ENCODE assay signal across 8 cellular contexts in the genomic region with DNA sequence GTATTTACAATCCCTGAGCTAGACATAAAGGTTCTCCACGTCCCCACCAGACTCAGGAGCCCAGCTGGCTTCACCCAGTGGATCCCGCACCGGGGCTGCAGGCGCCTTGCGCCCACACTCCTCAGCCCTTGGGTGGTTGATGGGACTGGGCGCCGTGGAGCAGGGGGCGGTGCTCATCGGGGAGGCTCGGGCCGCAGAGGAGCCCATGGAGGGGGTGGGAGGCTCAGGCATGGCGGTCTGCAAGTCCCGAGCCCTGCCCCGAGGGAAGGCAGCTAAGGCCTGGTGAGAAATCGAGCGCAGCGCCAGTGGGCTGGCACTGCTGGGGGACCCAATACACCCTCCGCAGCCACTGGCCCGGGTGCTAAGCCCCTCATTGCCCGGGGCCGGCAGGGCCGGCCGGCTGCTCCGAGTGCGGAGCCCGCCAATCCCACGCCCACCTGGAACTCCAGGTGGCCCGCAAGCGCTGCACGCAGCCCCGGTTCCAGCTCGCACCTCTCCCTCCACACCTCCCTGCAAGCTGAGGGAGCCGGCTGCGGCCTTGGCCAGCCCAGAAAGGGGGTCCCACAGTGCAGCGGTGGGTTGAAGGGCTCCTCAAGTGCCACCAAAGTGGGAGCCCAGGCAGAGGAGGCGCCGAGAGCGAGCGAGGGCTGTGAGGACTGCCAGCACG.
DNase-seq lines count a peak whose midpoint lies in the region; ATAC-seq and TF ChIP-seq lines count a peak whose summit lies in the region.
"Not testable (repeated sequence)": the region's sequence is repeated elsewhere in the genome, so short reads cannot be mapped to it uniquely, and the experiment has no call there.

No MANE protein-coding gene starts in this region.

- H3K4me1 Mint-ChIP-seq in CD8-positive, alpha-beta T cell (ENCODE audit: low read depth), result peaks cover 73% of the 10 kb centered on the region
- peaks cover 59% of the 10 kb centered on the region for H3K4me1 Mint-ChIP-seq in activated CD8-positive, alpha-beta T cell treated with anti-CD3 and anti-CD28 coated beads for 36 hours (ENCODE audit: low read depth)
- H3K4me1 Mint-ChIP-seq in activated naive CD4-positive, alpha-beta T cell treated with anti-CD3 and anti-CD28 coated beads for 36 hours (ENCODE audit: low read depth), result peaks cover 79% of the 10 kb centered on the region
- peaks cover 59% of the 10 kb centered on the region for H3K4me1 Mint-ChIP-seq in activated naive CD8-positive, alpha-beta T cell treated with anti-CD3 and anti-CD28 coated beads for 36 hours
- H3K4me1 Mint-ChIP-seq in chondrocyte (ENCODE audit: low read depth), result not testable (repeated sequence)
- peaks cover 66 to 82% (median 71%) of the 10 kb centered on the region in 3 donors for H3K4me1 Mint-ChIP-seq in naive B cell
- peaks cover 57 to 58% of the 10 kb centered on the region in 2 donors for H3K4me1 Mint-ChIP-seq in natural killer cell treated with Interleukin-12 subunit alpha and Interleukin-12 subunit beta and Interleukin-15 and Interleukin-18, amount 100 ng/mL, for 72 hours (ENCODE audit: low read depth in 2 of 2)
- H3K4me1 Mint-ChIP-seq in stimulated activated naive B cell treated with anti-CD40 and anti-IgM and Interleukin-4, amounts not matched to agents 10 μg/mL and 1 μg/mL and 100 μg/mL, for 72 hours, result peaks cover 46 to 84% of the 10 kb centered on the region in 2 donors

- not testable (repeated sequence) for DNase-seq in CD8-positive, alpha-beta T cell; activated CD8-positive, alpha-beta T cell treated with anti-CD3 and anti-CD28 coated beads for 36 hours; activated naive CD4-positive, alpha-beta T cell treated with anti-CD3 and anti-CD28 coated beads for 36 hours; activated naive CD8-positive, alpha-beta T cell treated with anti-CD3 and anti-CD28 coated beads for 36 hours; naive B cell; natural killer cell treated with Interleukin-12 subunit alpha and Interleukin-12 subunit beta and Interleukin-15 and Interleukin-18, amount 100 ng/mL, for 72 hours (ENCODE audit: low spot score); stimulated activated naive B cell treated with anti-CD40 and anti-IgM and Interleukin-4, amounts not matched to agents 10 μg/mL and 1 μg/mL and 100 μg/mL, for 72 hours
- DNase-seq in chondrocyte (ENCODE audit: low spot score), result peak; percentile 84

- not testable (repeated sequence) for H3K27me3 ChIP-seq in CD8-positive, alpha-beta T cell (ENCODE audit: insufficient read depth, low read length)

- not testable (repeated sequence) for H3K36me3 ChIP-seq in CD8-positive, alpha-beta T cell (ENCODE audit: insufficient read depth, low read length)

- not testable (repeated sequence) for ATAC-seq in CD8-positive, alpha-beta T cell; activated CD8-positive, alpha-beta T cell treated with anti-CD3 and anti-CD28 coated beads for 36 hours; naive B cell (ENCODE audit: low read depth in 2 of 2); natural killer cell treated with Interleukin-12 subunit alpha and Interleukin-12 subunit beta and Interleukin-15 and Interleukin-18, amount 100 ng/mL, for 72 hours; stimulated activated naive B cell treated with anti-CD40 and anti-IgM and Interleukin-4, amounts not matched to agents 10 μg/mL and 1 μg/mL and 100 μg/mL, for 72 hours (replicated peaks)

- H3K36me3 Mint-ChIP-seq in CD8-positive, alpha-beta T cell; activated CD8-positive, alpha-beta T cell treated with anti-CD3 and anti-CD28 coated beads for 36 hours (ENCODE audit: low read depth); activated naive CD4-positive, alpha-beta T cell treated with anti-CD3 and anti-CD28 coated beads for 36 hours (ENCODE audit: low read depth); chondrocyte (ENCODE audit: low read depth); naive B cell; natural killer cell treated with Interleukin-12 subunit alpha and Interleukin-12 subunit beta and Interleukin-15 and Interleukin-18, amount 100 ng/mL, for 72 hours; stimulated activated naive B cell treated with anti-CD40 and anti-IgM and Interleukin-4, amounts not matched to agents 10 μg/mL and 1 μg/mL and 100 μg/mL, for 72 hours: not testable (repeated sequence)
- H3K36me3 Mint-ChIP-seq in activated naive CD8-positive, alpha-beta T cell treated with anti-CD3 and anti-CD28 coated beads for 36 hours, result peaks cover 19% of the 10 kb centered on the region

- H3K4me3 Mint-ChIP-seq in CD8-positive, alpha-beta T cell, result peak overlapping the region; percentile 80
- H3K4me3 Mint-ChIP-seq in activated CD8-positive, alpha-beta T cell treated with anti-CD3 and anti-CD28 coated beads for 36 hours; activated naive CD4-positive, alpha-beta T cell treated with anti-CD3 and anti-CD28 coated beads for 36 hours; activated naive CD8-positive, alpha-beta T cell treated with anti-CD3 and anti-CD28 coated beads for 36 hours; chondrocyte (ENCODE audit: unreplicated experiment); stimulated activated naive B cell treated with anti-CD40 and anti-IgM and Interleukin-4, amounts not matched to agents 10 μg/mL and 1 μg/mL and 100 μg/mL, for 72 hours: not testable (repeated sequence)
- peak overlapping the region in 1 of 8 donors; percentile 29 for H3K4me3 Mint-ChIP-seq in naive B cell
- H3K4me3 Mint-ChIP-seq in natural killer cell treated with Interleukin-12 subunit alpha and Interleukin-12 subunit beta and Interleukin-15 and Interleukin-18, amount 100 ng/mL, for 72 hours, result peak overlapping the region; percentile 91

- CTCF ChIA-PET in CD8-positive, alpha-beta T cell (lab: Charles Lee), result interaction anchor here (1.0 to 3.8 kb wide), 5 partner anchors 15 to 1025 kb away, joined by 3 to 15 read pairs (median 6); no protein-coding TSS in a partner anchor
- CTCF ChIA-PET in activated CD8-positive, alpha-beta T cell treated with anti-CD3 and anti-CD28 coated beads for 36 hours (lab: Charles Lee), result interaction anchor here (1.2 to 5.4 kb wide), 5 partner anchors 13 to 1024 kb away, joined by 4 to 52 read pairs (median 10); no protein-coding TSS in a partner anchor
- CTCF ChIA-PET in activated naive CD4-positive, alpha-beta T cell treated with anti-CD3 and anti-CD28 coated beads for 36 hours (lab: Charles Lee), result interaction anchor here (0.6 to 2.0 kb wide), 4 partner anchors 96 to 1025 kb away, joined by 3 to 5 read pairs (median 4); no protein-coding TSS in a partner anchor

- H3K27me3 Mint-ChIP-seq in CD8-positive, alpha-beta T cell (ENCODE audit: low read depth); activated CD8-positive, alpha-beta T cell treated with anti-CD3 and anti-CD28 coated beads for 36 hours; activated naive CD4-positive, alpha-beta T cell treated with anti-CD3 and anti-CD28 coated beads for 36 hours (ENCODE audit: low read depth); activated naive CD8-positive, alpha-beta T cell treated with anti-CD3 and anti-CD28 coated beads for 36 hours; chondrocyte (ENCODE audit: low read depth); naive B cell; natural killer cell treated with Interleukin-12 subunit alpha and Interleukin-12 subunit beta and Interleukin-15 and Interleukin-18, amount 100 ng/mL, for 72 hours; stimulated activated naive B cell treated with anti-CD40 and anti-IgM and Interleukin-4, amounts not matched to agents 10 μg/mL and 1 μg/mL and 100 μg/mL, for 72 hours: not testable (repeated sequence)

- peak overlapping the region; percentile 94 for H3K27ac Mint-ChIP-seq in CD8-positive, alpha-beta T cell
- peak overlapping the region; percentile 97 for H3K27ac Mint-ChIP-seq in activated CD8-positive, alpha-beta T cell treated with anti-CD3 and anti-CD28 coated beads for 36 hours
- H3K27ac Mint-ChIP-seq in activated naive CD4-positive, alpha-beta T cell treated with anti-CD3 and anti-CD28 coated beads for 36 hours, result peak overlapping the region; percentile 99
- peak overlapping the region; percentile 98 for H3K27ac Mint-ChIP-seq in activated naive CD8-positive, alpha-beta T cell treated with anti-CD3 and anti-CD28 coated beads for 36 hours
- not testable (repeated sequence) for H3K27ac Mint-ChIP-seq in chondrocyte (ENCODE audit: unreplicated experiment)
- H3K27ac Mint-ChIP-seq in naive B cell, result peak overlapping the region in 4 of 6 donors; percentile 47 to 94 (median 90)
- H3K27ac Mint-ChIP-seq in natural killer cell treated with Interleukin-12 subunit alpha and Interleukin-12 subunit beta and Interleukin-15 and Interleukin-18, amount 100 ng/mL, for 72 hours, result peak overlapping the region in 1 of 2 donors; percentile 97
- H3K27ac Mint-ChIP-seq in stimulated activated naive B cell treated with anti-CD40 and anti-IgM and Interleukin-4, amounts not matched to agents 10 μg/mL and 1 μg/mL and 100 μg/mL, for 72 hours, result peak overlapping the region; percentile 97

- not testable (repeated sequence) for TF ChIP-seq CTCF in CD8-positive, alpha-beta T cell (IDR thresholded peaks at IDR 0.05); activated CD8-positive, alpha-beta T cell treated with anti-CD3 and anti-CD28 coated beads for 36 hours (IDR thresholded peaks at IDR 0.05); chondrocyte (IDR thresholded peaks at IDR 0.05)

- H3K9me3 Mint-ChIP-seq in CD8-positive, alpha-beta T cell; activated CD8-positive, alpha-beta T cell treated with anti-CD3 and anti-CD28 coated beads for 36 hours; activated naive CD4-positive, alpha-beta T cell treated with anti-CD3 and anti-CD28 coated beads for 36 hours; chondrocyte (ENCODE audit: low read depth); naive B cell; natural killer cell treated with Interleukin-12 subunit alpha and Interleukin-12 subunit beta and Interleukin-15 and Interleukin-18, amount 100 ng/mL, for 72 hours; stimulated activated naive B cell treated with anti-CD40 and anti-IgM and Interleukin-4, amounts not matched to agents 10 μg/mL and 1 μg/mL and 100 μg/mL, for 72 hours: not testable (repeated sequence)
- peaks cover 14% of the 10 kb centered on the region for H3K9me3 Mint-ChIP-seq in activated naive CD8-positive, alpha-beta T cell treated with anti-CD3 and anti-CD28 coated beads for 36 hours

- H3K4me3 ChIP-seq in CD8-positive, alpha-beta T cell (ENCODE audit: low read depth, low read length), result not testable (repeated sequence)

- POLR2A ChIA-PET in CD8-positive, alpha-beta T cell (lab: Charles Lee), result interaction anchor here (1.1 to 11.0 kb wide), 5 partner anchors 12 to 270 kb away, joined by 3 to 185 read pairs (median 3); a partner anchor contains a TSS
- POLR2A ChIA-PET in activated CD8-positive, alpha-beta T cell treated with anti-CD3 and anti-CD28 coated beads for 36 hours (lab: Charles Lee), result interaction anchor here (0.9 to 8.5 kb wide), 5 partner anchors 11 to 262 kb away, joined by 3 to 88 read pairs (median 5); a partner anchor contains a TSS

- peaks cover 47% of the 10 kb centered on the region for H3K4me1 ChIP-seq in CD8-positive, alpha-beta T cell (ENCODE audit: insufficient read depth, low read length)

- intact Hi-C loops in CD8-positive, alpha-beta T cell (cut with DNase I, micrococcal nuclease), result loop anchor here (5.0 to 10.0 kb wide), 4 partner anchors 192 to 1024 kb away; no protein-coding TSS in a partner anchor
- intact Hi-C loops in activated CD8-positive, alpha-beta T cell treated with anti-CD3 and anti-CD28 coated beads for 36 hours (cut with micrococcal nuclease), result loop anchor here (2.0 to 10.0 kb wide), 2 partner anchors 262 to 1022 kb away; a partner anchor contains a TSS
- intact Hi-C loops in activated naive CD4-positive, alpha-beta T cell treated with anti-CD3 and anti-CD28 coated beads for 36 hours (cut with micrococcal nuclease), result loop anchor here (10.0 kb wide), 1 partner anchor 632 kb away; no protein-coding TSS in a partner anchor

- H3K27ac ChIP-seq in CD8-positive, alpha-beta T cell (ENCODE audit: low read depth, low read length), result not testable (repeated sequence)

- not testable (repeated sequence) for H3K9me3 ChIP-seq in CD8-positive, alpha-beta T cell (ENCODE audit: low read length)
